In genomic region chr1:205356424-205357151, GRCh38 we compare ENCODE assay signal across 15 cellular contexts. TPM values are rescaled to one million over a fixed set of nuclear protein-coding genes. Genes with fewer than 3 reads are reported as not detected.
DNase-seq lines count a peak whose midpoint lies in the region; ATAC-seq lines count a peak whose summit lies in the region.
"Had no signal": no experiment of that assay in that cellular context is flagged by ENCODE, and none has a peak within 500 bp of the region (broad histone marks: within the 10 kb centered on the region; RNA-seq: fewer than 3 reads in every experiment).

Gene KLHDC8A, minus strand, starts transcription at chr1:205356922. Its CDS starts 13,318 bp downstream, at chr1:205343604.

- DNase-seq in DMS153 treated with DMSO at 0.1 percent for 48 hours (lab: John Stamatoyannopoulos, UW; ENCODE audit: unreplicated experiment) (peak; percentile 45), DMS153 (lab: John Stamatoyannopoulos, UW) (no peak), NCI-H446 (lab: John Stamatoyannopoulos, UW) (peak; percentile 69 to 74), hippocampal formation (lab: John Stamatoyannopoulos, UW) (peak; percentile 33 to 40), T-helper 17 cell (no peak), HuH-7 (ENCODE audit: low spot score) (no peak), NCI-H2029 treated with DMSO at 0.1 percent for 48 hours (lab: John Stamatoyannopoulos, UW) (no peak)
- no peak for DNase-seq in stimulated activated effector memory CD8-positive, alpha-beta T cell treated with anti-CD3 and anti-CD28 coated beads, Interleukin-12 subunit alpha, Interleukin-12 subunit beta, amount 100 ng/mL, for 72 hours (ENCODE audit: low spot score in 2 of 2)
- DNase-seq: activated CD4-positive, alpha-beta T cell treated with anti-CD3 and anti-CD28 coated beads, Interleukin-2, amount 50 U/mL, for 1 hour; activated gamma-delta T cell; stimulated activated CD4-positive, alpha-beta T cell treated with anti-CD3 and anti-CD28 coated beads, Interleukin-4, amount 100 ng/mL, for 1 hour; stomach; T-cell had no signal

- H3K4me3 Mint-ChIP-seq in stimulated activated effector memory CD8-positive, alpha-beta T cell treated with anti-CD3 and anti-CD28 coated beads, Interleukin-12 subunit alpha, Interleukin-12 subunit beta, amount 100 ng/mL, for 72 hours: no peak within 1 kb of the TSS
- H3K4me3 Mint-ChIP-seq in T-helper 17 cell: no peak within 1 kb of the TSS
- H3K4me3 Mint-ChIP-seq: T-cell had no signal

- peaks cover 49% of the 10 kb centered on the region for H3K27me3 Mint-ChIP-seq in T-helper 17 cell

- no peaks in the 10 kb centered on the region for H3K9me3 Mint-ChIP-seq in stimulated activated effector memory CD8-positive, alpha-beta T cell treated with anti-CD3 and anti-CD28 coated beads, Interleukin-12 subunit alpha, Interleukin-12 subunit beta, amount 100 ng/mL, for 72 hours
- H3K9me3 Mint-ChIP-seq: T-cell had no signal

- no peaks in the 10 kb centered on the region for H3K36me3 Mint-ChIP-seq in stimulated activated effector memory CD8-positive, alpha-beta T cell treated with anti-CD3 and anti-CD28 coated beads, Interleukin-12 subunit alpha, Interleukin-12 subunit beta, amount 100 ng/mL, for 72 hours
- H3K36me3 Mint-ChIP-seq in T-helper 17 cell (ENCODE audit: low read depth): peaks cover 3% of the 10 kb centered on the region
- H3K36me3 Mint-ChIP-seq: T-cell had no signal

- H3K9me3 ChIP-seq in T-helper 17 cell (ENCODE audit: control insufficient read depth, low read length, poor library complexity, severe bottlenecking): no peaks in the 10 kb centered on the region
- H3K9me3 ChIP-seq: stomach had no signal

- H3K4me1 Mint-ChIP-seq in stimulated activated effector memory CD8-positive, alpha-beta T cell treated with anti-CD3 and anti-CD28 coated beads, Interleukin-12 subunit alpha, Interleukin-12 subunit beta, amount 100 ng/mL, for 72 hours: no peaks in the 10 kb centered on the region
- H3K4me1 Mint-ChIP-seq in T-helper 17 cell: peaks cover 10% of the 10 kb centered on the region

- H3K27ac Mint-ChIP-seq in stimulated activated effector memory CD8-positive, alpha-beta T cell treated with anti-CD3 and anti-CD28 coated beads, Interleukin-12 subunit alpha, Interleukin-12 subunit beta, amount 100 ng/mL, for 72 hours: peak within 1 kb of the TSS; percentile 17
- H3K27ac Mint-ChIP-seq in T-helper 17 cell: no peak within 1 kb of the TSS
- H3K27ac Mint-ChIP-seq: T-cell had no signal

- ATAC-seq in stimulated activated effector memory CD8-positive, alpha-beta T cell treated with anti-CD3 and anti-CD28 coated beads, Interleukin-12 subunit alpha, Interleukin-12 subunit beta, amount 100 ng/mL, for 72 hours: no peak
- ATAC-seq in T-helper 17 cell: no peak
- ATAC-seq: T-cell had no signal

RNA-seq across cellular contexts. Expression of gene KLHDC8A, which starts in this region (rescaled TPM):
- total RNA-seq in T-helper 17 cell: not detected
- total RNA-seq: A172, fibroblast of villous mesenchyme had no signal

Comparison
In these comparisons a context has a peak if more than half of its experiments do, and no peak if none do; other contexts are left out.
1. DNase-seq: peak in DMS153 treated with DMSO at 0.1 percent for 48 hours (single experiment), NCI-H446 (2 of 2) and hippocampal formation (2 of 2); none in DMS153 (single experiment), stimulated activated effector memory CD8-positive, alpha-beta T cell treated with anti-CD3 and anti-CD28 coated beads, Interleukin-12 subunit alpha, Interleukin-12 subunit beta, amount 100 ng/mL, for 72 hours (0 of 2), T-helper 17 cell (0 of 3), HuH-7 (single experiment) and NCI-H2029 treated with DMSO at 0.1 percent for 48 hours (single experiment).